18 cellular contexts compared by ENCODE assay signal in genomic region chr1:3462356-3463012, GRCh38. TPM values are rescaled to one million over a fixed set of nuclear protein-coding genes. Genes with fewer than 3 reads are reported as not detected.
"Had no signal": no experiment of that assay in that cellular context is flagged by ENCODE, and none has a peak within 500 bp of the region (broad histone marks: within the 10 kb centered on the region; RNA-seq: fewer than 3 reads in every experiment).

No MANE protein-coding gene starts in this region.

- H3K4me1 ChIP-seq: thyroid gland had no signal

- H3K27ac ChIP-seq: brain microvascular endothelial cell, coronary artery, foreskin keratinocyte, pancreas, SK-N-MC, thyroid gland had no signal

- H3K4me3 ChIP-seq: coronary artery, hepatocyte, pancreas, SK-N-MC, thyroid gland had no signal

- ATAC-seq: activated CD8-positive, alpha-beta T cell treated with anti-CD3 and anti-CD28 coated beads, Interleukin-2, amount 10 ng/mL, durations not matched to agents 7 days and 5 days; foreskin keratinocyte; left lobe of liver; naive thymus-derived CD8-positive, alpha-beta T cell; pancreas; stimulated activated effector memory CD8-positive, alpha-beta T cell treated with anti-CD3 and anti-CD28 coated beads, Interleukin-12 subunit alpha, Interleukin-12 subunit beta, amount 100 ng/mL, for 72 hours had no signal

- H3K36me3 ChIP-seq: brain microvascular endothelial cell, pancreas, thyroid gland had no signal

- DNase-seq: activated B cell treated with CpG ODN at 0.5 μM for 24 hours; activated CD4-positive, alpha-beta T cell treated with anti-CD3 and anti-CD28 coated beads, Interleukin-2, amount 10 ng/mL, durations not matched to agents 7 days and 5 days; activated CD8-positive, alpha-beta memory T cell treated with anti-CD3 and anti-CD28 coated beads, Interleukin-2, amount 50 U/mL, for 4 hours; activated CD8-positive, alpha-beta T cell treated with anti-CD3 and anti-CD28 coated beads, Interleukin-2, amount 10 ng/mL, durations not matched to agents 7 days and 5 days; activated effector memory CD4-positive, alpha-beta T cell treated with Interleukin-2 at 50 U/mL for 16 hours; activated naive CD4-positive, alpha-beta T cell treated with anti-CD3 and anti-CD28 coated beads, Interleukin-2, amount 10 ng/mL, durations not matched to agents 7 days and 5 days; activated T-cell treated with anti-CD3 and anti-CD28 coated beads, Interleukin-2, amount 50 U/mL, for 48 hours; brain microvascular endothelial cell; foreskin keratinocyte; stimulated activated CD4-positive, alpha-beta T cell treated with anti-CD3 and anti-CD28 coated beads, Interleukin-4, amount 100 ng/mL, for 24 hours; thyroid gland had no signal

- H3K27me3 ChIP-seq: brain microvascular endothelial cell, foreskin keratinocyte, hepatocyte, pancreas, thyroid gland had no signal

- H3K9me3 ChIP-seq: pancreas, thyroid gland had no signal

RNA-seq across cellular contexts. Expression of gene ARHGEF16, which starts 8.0 kb away (rescaled TPM):
- total RNA-seq: activated B cell treated with CpG ODN at 0.5 μM for 24 hours; activated CD4-positive, alpha-beta T cell treated with anti-CD3 and anti-CD28 coated beads, Interleukin-2, amount 10 ng/mL, durations not matched to agents 7 days and 5 days; activated CD8-positive, alpha-beta T cell treated with anti-CD3 and anti-CD28 coated beads, Interleukin-2, amount 10 ng/mL, durations not matched to agents 7 days and 5 days; naive thymus-derived CD8-positive, alpha-beta T cell had no signal
- polyA plus RNA-seq: naive thymus-derived CD8-positive, alpha-beta T cell had no signal
